ENCODE assay signal across 8 cellular contexts in genomic region chr2:54722641-54723299, GRCh38. TPM values are rescaled to one million over a fixed set of nuclear protein-coding genes. Genes with fewer than 3 reads are reported as not detected.
DNase-seq lines count a peak whose midpoint lies in the region; ATAC-seq and TF ChIP-seq lines count a peak whose summit lies in the region.

No MANE protein-coding gene starts in this region.

- H3F3A ChIP-seq in Loucy (ENCODE audit: low read depth): no peaks in the 10 kb centered on the region

- peak overlapping the region; percentile 95 for H2AFZ ChIP-seq in Loucy (ENCODE audit: low read length)

- H3K4me1 ChIP-seq in Loucy (ENCODE audit: insufficient read depth, low read length, poor library complexity, severe bottlenecking) (peaks cover 15% of the 10 kb centered on the region), mucosa of descending colon (ENCODE audit: low read depth) (peaks cover 10% of the 10 kb centered on the region)

- H3K36me3 ChIP-seq in Loucy (ENCODE audit: insufficient read depth, low read length) (no peaks in the 10 kb centered on the region), mucosa of descending colon (ENCODE audit: low read depth) (no peaks in the 10 kb centered on the region)

- peak overlapping the region; percentile 81 for H3K27ac ChIP-seq in caudate nucleus (ENCODE audit: low read depth, low read length)

- DNase-seq in DMS53 (lab: John Stamatoyannopoulos, UW) (peak; percentile 51), DMS53 treated with DMSO at 0.1 percent for 48 hours (lab: John Stamatoyannopoulos, UW; ENCODE audit: unreplicated experiment) (no peak), caudate nucleus (lab: John Stamatoyannopoulos, UW) (peak in 1 of 61 donors; percentile 46), mucosa of descending colon (peak in 1 of 3 donors; percentile 19), NOMO-1 (lab: John Stamatoyannopoulos, UW; ENCODE audit: unreplicated experiment in 2 of 2) (no peak)
- DNase-seq in activated CD8-positive, alpha-beta memory T cell treated with anti-CD3 and anti-CD28 coated beads for 24 hours: no peak

- ATAC-seq in mucosa of descending colon (no peak), HG02588 (IDR thresholded peaks at IDR 0.05; ENCODE audit: unreplicated experiment) (no peak)

- H3K27me3 ChIP-seq in Loucy (ENCODE audit: insufficient read depth, low read length, poor library complexity, severe bottlenecking): peaks cover 38% of the 10 kb centered on the region

- H4K20me1 ChIP-seq in Loucy (ENCODE audit: insufficient read depth, low read length, poor library complexity, severe bottlenecking): no peaks in the 10 kb centered on the region

- TF ChIP-seq CTCF in Loucy (conservative IDR thresholded peaks at IDR 0.05; ENCODE audit: low read length) (no peak), mucosa of descending colon (IDR thresholded peaks at IDR 0.05) (no peak)

- intact Hi-C loops in mucosa of descending colon (cut with DNase I, micrococcal nuclease): no loop called here

- H3K4me2 ChIP-seq in Loucy (ENCODE audit: low read depth, low read length, poor library complexity, severe bottlenecking): peak overlapping the region; percentile 94

- H3K79me2 ChIP-seq in Loucy (ENCODE audit: insufficient read depth, low read length): no peaks in the 10 kb centered on the region

- H3K9ac ChIP-seq in Loucy (ENCODE audit: low read depth, low read length, poor library complexity, severe bottlenecking): peak overlapping the region; percentile 70

- H3K4me3 ChIP-seq in Loucy (ENCODE audit: low read length, poor library complexity, severe bottlenecking) (peak overlapping the region; percentile 89), mucosa of descending colon (peak overlapping the region; percentile 58)

- H3K9me3 ChIP-seq in Loucy (ENCODE audit: insufficient read depth, low read depth, low read length) (no peaks in the 10 kb centered on the region), mucosa of descending colon (no peaks in the 10 kb centered on the region)

- no peaks in the 10 kb centered on the region for H3K9me2 ChIP-seq in Loucy (replicated peaks; ENCODE audit: low read depth, low read length)

RNA-seq across cellular contexts. Expression of gene EML6, which starts 0.7 kb away (rescaled TPM):
- total RNA-seq in mucosa of descending colon: 1 to 10 TPM; 3.4 to 7.3 (median 5.3) TPM
